In genomic region chr20:62088258-62089127, GRCh38 we compare ENCODE assay signal across 11 cellular contexts. TPM values are rescaled to one million over a fixed set of nuclear protein-coding genes. Genes with fewer than 3 reads are reported as not detected.
DNase-seq lines count a peak whose midpoint lies in the region; ATAC-seq, FAIRE-seq and TF ChIP-seq lines count a peak whose summit lies in the region.
"Had no signal": no experiment of that assay in that cellular context is flagged by ENCODE, and none has a peak within 500 bp of the region (broad histone marks: within the 10 kb centered on the region; RNA-seq: fewer than 3 reads in every experiment).

No MANE protein-coding gene starts in this region.

- no peaks in the 10 kb centered on the region for H3K9me3 Mint-ChIP-seq in Caco-2 (ENCODE audit: unreplicated experiment)

- no peak overlapping the region for H2AFZ ChIP-seq in GM12878 (ENCODE audit: control insufficient read depth, low read depth, low read length)

- no peaks in the 10 kb centered on the region for H3K4me1 Mint-ChIP-seq in Caco-2 (ENCODE audit: low read depth, unreplicated experiment)

- H3K4me1 ChIP-seq in Caco-2 (no peaks in the 10 kb centered on the region), GM12878 (ENCODE audit: control insufficient read depth, insufficient read depth, low read length) (no peaks in the 10 kb centered on the region), left lung (no peaks in the 10 kb centered on the region), ovary (ENCODE audit: insufficient read depth) (no peaks in the 10 kb centered on the region)
- H3K4me1 ChIP-seq: gastroesophageal sphincter had no signal

- no peak overlapping the region for H3K4me3 Mint-ChIP-seq in Caco-2 (ENCODE audit: unreplicated experiment)
- H3K4me3 Mint-ChIP-seq: stimulated activated naive CD8-positive, alpha-beta T cell treated with anti-CD3 and anti-CD28 coated beads, Interleukin-15, Interleukin-2, amounts not matched to agents 100 ng/mL and 50 ng/mL, for 24 hours had no signal

- ATAC-seq in GM12878: no peak
- ATAC-seq in left lung: peak; percentile 21
- ATAC-seq: gastroesophageal sphincter had no signal

- no peaks in the 10 kb centered on the region for H3K27me3 ChIP-seq in Caco-2 (replicated peaks; ENCODE audit: control insufficient read depth, insufficient read depth, low read length)
- H3K27me3 ChIP-seq in GM12878 (replicated peaks in 1 of 2; ENCODE audit: control insufficient read depth in 2 of 2, insufficient read depth in 2 of 2, low read length in 1 of 2): no peaks in the 10 kb centered on the region
- H3K27me3 ChIP-seq in left lung: peaks cover 0 to 32% of the 10 kb centered on the region in 2 donors
- H3K27me3 ChIP-seq in ovary: no peaks in the 10 kb centered on the region

- H3K27ac ChIP-seq in GM12878 (ENCODE audit: control insufficient read depth, insufficient read depth): no peak overlapping the region
- no peak overlapping the region for H3K27ac ChIP-seq in left lung
- no peak overlapping the region for H3K27ac ChIP-seq in ovary
- H3K27ac ChIP-seq: gastroesophageal sphincter had no signal

- CTCF ChIA-PET in Caco-2 (lab: Charles Lee) (no interaction called here), GM12878 (lab: Yijun Ruan, JAX) (interaction anchor here (0.9 kb wide), 1 partner anchor 77 kb away, joined by 3 read pairs; no protein-coding TSS in a partner anchor)

- RAD21 ChIA-PET in GM12878 (lab: Charles Lee; ENCODE audit: unreplicated experiment): no interaction called here

- H3K4me3 ChIP-seq in Caco-2 (ENCODE audit: low read depth, low read length) (no peak overlapping the region), GM12878 (no peak overlapping the region), left lung (no peak overlapping the region), ovary (no peak overlapping the region)
- H3K4me3 ChIP-seq: gastroesophageal sphincter had no signal

- TF ChIP-seq EP300 in GM12878 (IDR thresholded peaks at IDR 0.05; ENCODE audit: borderline replicate concordance in 1 of 2, control insufficient read depth in 1 of 2, low read depth in 2 of 2, low read length in 2 of 2): no peak
- TF ChIP-seq EP300 in ovary (IDR thresholded peaks at IDR 0.05): no peak

- SMC1A ChIA-PET in GM12878 (lab: Charles Lee; ENCODE audit: uncharacterized antibody, unreplicated experiment): no interaction called here

- peaks cover 7% of the 10 kb centered on the region for H3K27me3 Mint-ChIP-seq in Caco-2 (ENCODE audit: insufficient read depth, unreplicated experiment)

- POLR2A ChIA-PET in Caco-2 (lab: Charles Lee) (interaction anchor here (0.9 kb wide), 1 partner anchor 22 kb away, joined by 3 read pairs; no protein-coding TSS in a partner anchor), GM12878 (lab: Charles Lee) (no interaction called here)

- no peak for TF ChIP-seq POLR2A in GM12878 (IDR thresholded peaks at IDR 0.05; ENCODE audit: low read depth, low read length)
- no peak for TF ChIP-seq POLR2A in ovary (IDR thresholded peaks at IDR 0.05)

- H4K20me1 ChIP-seq in GM12878 (ENCODE audit: control insufficient read depth, insufficient read depth): no peaks in the 10 kb centered on the region

- 52% methylated on average over 15 of the region's 15 CpGs for WGBS in GM12878 (ENCODE audit: insufficient coverage, insufficient replicate concordance, low lambda C conversion rate, missing lambda C conversion rate)
- 53 to 57% (median 55%) methylated on average over 15 of the region's 15 CpGs for WGBS in ovary, 3 donors

- no peak for TF ChIP-seq CTCF in Caco-2 (IDR thresholded peaks at IDR 0.05; ENCODE audit: insufficient read depth in 1 of 2, low read depth in 1 of 2, low read length in 1 of 2, severe bottlenecking in 1 of 2, unreplicated experiment in 1 of 2)
- TF ChIP-seq CTCF in GM12878 (IDR thresholded peaks at IDR 0.05 in 2 of 3, conservative IDR thresholded peaks at IDR 0.05 in 1 of 3; ENCODE audit: control insufficient read depth in 2 of 3, extremely low read depth in 1 of 3, insufficient read depth in 1 of 3, low read depth in 3 of 3, low read length in 3 of 3): no peak
- TF ChIP-seq CTCF in left lung (IDR thresholded peaks at IDR 0.05): no peak
- TF ChIP-seq CTCF in ovary (IDR thresholded peaks at IDR 0.05): no peak

- peak; percentile 52 to 66 for DNase-seq in Caco-2
- peak; percentile 89 for DNase-seq in LHCN-M2 (ENCODE audit: low read depth)
- DNase-seq in GM12878 (ENCODE audit: low read depth, low spot score): no peak
- no peak for DNase-seq in left lung
- no peak for DNase-seq in KBM-7
- no peak for DNase-seq in NCI-H1930 (lab: John Stamatoyannopoulos, UW)
- no peak for DNase-seq in NCI-H187 treated with DMSO at 0.1 percent for 48 hours (lab: John Stamatoyannopoulos, UW)
- no peak for DNase-seq in ovary
- DNase-seq: NCI-H345 had no signal

- H3K9ac ChIP-seq in GM12878 (ENCODE audit: control insufficient read depth, insufficient read depth, low read length): no peak overlapping the region

- intact Hi-C loops in Caco-2 (cut with micrococcal nuclease; ENCODE audit: unreplicated experiment): no loop called here
- intact Hi-C loops in GM12878 (cut with micrococcal nuclease; ENCODE audit: unreplicated experiment): no loop called here
- intact Hi-C loops in left lung (cut with DNase I): no loop called here
- intact Hi-C loops in ovary (cut with DNase I): no loop called here

- no peak overlapping the region for H3K4me2 ChIP-seq in GM12878 (ENCODE audit: control insufficient read depth, insufficient read depth)

- H3K79me2 ChIP-seq in GM12878 (ENCODE audit: control insufficient read depth, insufficient read depth, low read length): no peaks in the 10 kb centered on the region

- H3K36me3 Mint-ChIP-seq in Caco-2 (ENCODE audit: insufficient read depth, unreplicated experiment): no peaks in the 10 kb centered on the region

- H3K27ac Mint-ChIP-seq in Caco-2 (ENCODE audit: unreplicated experiment): no peak overlapping the region
- H3K27ac Mint-ChIP-seq: stimulated activated naive CD8-positive, alpha-beta T cell treated with anti-CD3 and anti-CD28 coated beads, Interleukin-15, Interleukin-2, amounts not matched to agents 100 ng/mL and 50 ng/mL, for 24 hours had no signal

- H3K9me3 ChIP-seq in Caco-2: peaks cover 3% of the 10 kb centered on the region
- H3K9me3 ChIP-seq in GM12878 (replicated peaks; ENCODE audit: control insufficient read depth, insufficient read depth, low read length): peaks cover 2% of the 10 kb centered on the region; the same call in 1 of the 3 replicates
- peaks cover 0 to 2% of the 10 kb centered on the region in 2 donors for H3K9me3 ChIP-seq in left lung
- H3K9me3 ChIP-seq in ovary: peaks cover 0 to 3% of the 10 kb centered on the region in 2 donors
- H3K9me3 ChIP-seq: gastroesophageal sphincter had no signal

- BruUV-seq in Caco-2 (replicated peaks; lab: Mats Ljungman, UMichigan): no TSS peak
- no TSS peak for BruUV-seq in GM12878 (replicated peaks; lab: Mats Ljungman, UMichigan)

- H3K36me3 ChIP-seq in Caco-2 (ENCODE audit: control insufficient read depth, insufficient read depth, low read length) (no peaks in the 10 kb centered on the region), GM12878 (ENCODE audit: control insufficient read depth in 2 of 2, insufficient read depth in 2 of 2, low read length in 1 of 2) (no peaks in the 10 kb centered on the region), left lung (no peaks in the 10 kb centered on the region), ovary (no peaks in the 10 kb centered on the region)
- H3K36me3 ChIP-seq: gastroesophageal sphincter had no signal

- in situ Hi-C loops in GM12878 (cut with MboI): loop anchor here (25.0 kb wide), 1 partner anchor 601 kb away; no protein-coding TSS in a partner anchor
- in situ Hi-C loops in KBM-7 (cut with MboI; ENCODE audit: low pct_unique_long_range_greater_than_20kb, low sequenced_read_pairs): no loop called here

- FAIRE-seq in GM12878 (lab: Jason Lieb, UNC): no peak

- no peak for TF ChIP-seq RAD21 in GM12878 (IDR thresholded peaks at IDR 0.05; ENCODE audit: insufficient read depth, low read depth, low read length)

RNA-seq across cellular contexts. Expression of gene TAF4, which starts 22.8 kb away (rescaled TPM):
- total RNA-seq in Caco-2 (2022) (94.9 and 98.2 TPM in 2 replicates), LHCN-M2 (2014; rRNA removed) (4.4 and 16.1 TPM in 2 replicates), GM12878 (2014; rRNA removed) (2.6 and 3.4 TPM in 2 replicates), GM12878 (2014; rRNA removed; fragmentation: Illumina TruSeq; extraction: Trizol) (3.7 and 4.2 TPM in 2 replicates), GM12878 (2021) (16.9 and 19.5 TPM in 2 replicates), left lung (10 to 100 TPM; 15.2 to 16.1 TPM), ovary (10 to 100 TPM; 15.6 to 34.7 (median 28.1) TPM)
- polyA plus RNA-seq in LHCN-M2 (2012): 3.4 TPM
- 31.6 and 34.9 TPM in 2 replicates for total RNA-seq in GM12878 (2013; cell fraction: nucleolus; rRNA removed)
- 3.3 TPM for polyA plus RNA-seq in GM12878 (2011; ENCODE audit: low read depth)
- polyA plus RNA-seq in GM12878 (2011; rRNA removed) (3.4 and 3.5 TPM in 2 replicates), GM12878 (2014; fragmentation: Illumina TruSeq; extraction: Trizol) (10.8 and 11.0 TPM in 2 replicates), GM12878 (2014; fragmentation: Nextera tagmentation; extraction: Ambion mirVana) (1 to 10 TPM in 1 of 2 experiments, under 1 TPM in 1; 0.39 to 1.0 TPM), GM12878 (2014; rRNA removed) (7.7 and 9.1 TPM in 2 replicates), GM12878 (2016; fragmentation: Nextera tagmentation; extraction: Ambion mirVana) (1 to 10 TPM; 1.6 to 1.7 TPM), ovary (10 to 100 TPM in 1 of 2 donors, 1 to 10 TPM in 1; 9.3 to 14.2 TPM)
- 4.7 and 5.4 TPM in 2 replicates for polyA plus RNA-seq in GM12878 (2011; cell fraction: cytosol; rRNA removed)
- polyA plus RNA-seq in GM12878 (2011; cell fraction: nucleus; rRNA removed): 9.1 and 18.4 TPM in 2 replicates
- polyA plus RNA-seq in GM12878 (2012): 8.3 and 9.1 TPM in 2 replicates
- 2.9 and 4.8 TPM in 2 replicates for polyA minus RNA-seq in GM12878 (2011; rRNA and poly(A)+ RNA removed)
- 14.2 and 18.0 TPM in 2 replicates for polyA minus RNA-seq in GM12878 (2011; cell fraction: cytosol; rRNA and poly(A)+ RNA removed)
- polyA minus RNA-seq in GM12878 (2011; cell fraction: nucleus; rRNA and poly(A)+ RNA removed): 3.1 and 10.1 TPM in 2 replicates

RNA-seq across cellular contexts. Expression of gene LSM14B, which starts 33.8 kb away (rescaled TPM):
- 143 and 154 TPM in 2 replicates for total RNA-seq in Caco-2 (2022)
- total RNA-seq in LHCN-M2 (2014; rRNA removed): 55.9 and 61.1 TPM in 2 replicates
- 34.7 TPM for polyA plus RNA-seq in LHCN-M2 (2012)
- total RNA-seq in GM12878 (2013; cell fraction: nucleolus; rRNA removed): 29.3 TPM in 2 replicates
- 18.0 and 18.9 TPM in 2 replicates for total RNA-seq in GM12878 (2014; rRNA removed)
- 13.3 and 16.2 TPM in 2 replicates for total RNA-seq in GM12878 (2014; rRNA removed; fragmentation: Illumina TruSeq; extraction: Trizol)
- 34.3 and 34.9 TPM in 2 replicates for total RNA-seq in GM12878 (2021)
- 10.6 TPM for polyA plus RNA-seq in GM12878 (2011; ENCODE audit: low read depth)
- 25.5 and 33.2 TPM in 2 replicates for polyA plus RNA-seq in GM12878 (2011; rRNA removed)
- polyA plus RNA-seq in GM12878 (2011; cell fraction: cytosol; rRNA removed): 30.6 and 42.4 TPM in 2 replicates
- 49.4 and 55.9 TPM in 2 replicates for polyA plus RNA-seq in GM12878 (2011; cell fraction: nucleus; rRNA removed)
- 26.7 and 32.9 TPM in 2 replicates for polyA plus RNA-seq in GM12878 (2012)
- polyA plus RNA-seq in GM12878 (2014; fragmentation: Illumina TruSeq; extraction: Trizol): 8.9 and 15.1 TPM in 2 replicates
- 1 to 10 TPM in 1 of 2 experiments, under 1 TPM in 1; 0.56 to 1.8 TPM for polyA plus RNA-seq in GM12878 (2014; fragmentation: Nextera tagmentation; extraction: Ambion mirVana)
- polyA plus RNA-seq in GM12878 (2014; rRNA removed): 29.6 and 30.3 TPM in 2 replicates
- polyA plus RNA-seq in GM12878 (2016; fragmentation: Nextera tagmentation; extraction: Ambion mirVana): 1 to 10 TPM in 1 of 2 experiments, under 1 TPM in 1; 0.79 to 1.4 TPM
- polyA minus RNA-seq in GM12878 (2011; rRNA and poly(A)+ RNA removed): 25.7 and 36.1 TPM in 2 replicates
- 15.6 and 16.8 TPM in 2 replicates for polyA minus RNA-seq in GM12878 (2011; cell fraction: cytosol; rRNA and poly(A)+ RNA removed)
- polyA minus RNA-seq in GM12878 (2011; cell fraction: nucleus; rRNA and poly(A)+ RNA removed): 12.8 and 25.0 TPM in 2 replicates
- 10 to 100 TPM; 36.0 to 36.2 TPM for total RNA-seq in left lung
- total RNA-seq in ovary: 10 to 100 TPM; 21.5 to 62.2 (median 56.1) TPM
- polyA plus RNA-seq in ovary: 10 to 100 TPM; 21.7 to 39.8 TPM

RNA-seq across cellular contexts. Expression of gene PSMA7, which starts 54.7 kb away (rescaled TPM):
- total RNA-seq in Caco-2 (2022): 702 and 760 TPM in 2 replicates
- 503 and 618 TPM in 2 replicates for total RNA-seq in LHCN-M2 (2014; rRNA removed)
- 476 TPM for polyA plus RNA-seq in LHCN-M2 (2012)
- total RNA-seq in GM12878 (2013; cell fraction: nucleolus; rRNA removed): 59.7 and 68.2 TPM in 2 replicates
- total RNA-seq in GM12878 (2014; rRNA removed): 323 and 324 TPM in 2 replicates
- 210 and 216 TPM in 2 replicates for total RNA-seq in GM12878 (2014; rRNA removed; fragmentation: Illumina TruSeq; extraction: Trizol)
- 348 and 359 TPM in 2 replicates for total RNA-seq in GM12878 (2021)
- 125 TPM for polyA plus RNA-seq in GM12878 (2011; ENCODE audit: low read depth)
- polyA plus RNA-seq in GM12878 (2011; rRNA removed): 273 and 397 TPM in 2 replicates
- 444 and 554 TPM in 2 replicates for polyA plus RNA-seq in GM12878 (2011; cell fraction: cytosol; rRNA removed)
- 378 and 385 TPM in 2 replicates for polyA plus RNA-seq in GM12878 (2011; cell fraction: nucleus; rRNA removed)
- polyA plus RNA-seq in GM12878 (2012): 199 and 211 TPM in 2 replicates
- 131 and 219 TPM in 2 replicates for polyA plus RNA-seq in GM12878 (2014; fragmentation: Illumina TruSeq; extraction: Trizol)
- polyA plus RNA-seq in GM12878 (2014; fragmentation: Nextera tagmentation; extraction: Ambion mirVana): 100 to 1,000 TPM; 333 to 546 TPM
- 369 and 389 TPM in 2 replicates for polyA plus RNA-seq in GM12878 (2014; rRNA removed)
- polyA plus RNA-seq in GM12878 (2016; fragmentation: Nextera tagmentation; extraction: Ambion mirVana): 100 to 1,000 TPM; 824 to 857 TPM
- 170 and 184 TPM in 2 replicates for polyA minus RNA-seq in GM12878 (2011; rRNA and poly(A)+ RNA removed)
- 58.0 and 86.2 TPM in 2 replicates for polyA minus RNA-seq in GM12878 (2011; cell fraction: cytosol; rRNA and poly(A)+ RNA removed)
- polyA minus RNA-seq in GM12878 (2011; cell fraction: nucleus; rRNA and poly(A)+ RNA removed): 32.9 and 52.9 TPM in 2 replicates
- total RNA-seq in left lung: 100 to 1,000 TPM; 180 to 296 TPM
- 100 to 1,000 TPM; 163 to 214 (median 168) TPM for total RNA-seq in ovary
- polyA plus RNA-seq in ovary: 100 to 1,000 TPM; 105 to 212 TPM

RNA-seq across cellular contexts. Expression of gene SS18L1, which starts 55.1 kb away (rescaled TPM):
- total RNA-seq in Caco-2 (2022): 46.4 and 52.1 TPM in 2 replicates
- total RNA-seq in LHCN-M2 (2014; rRNA removed): 14.3 and 18.0 TPM in 2 replicates
- polyA plus RNA-seq in LHCN-M2 (2012): 3.6 TPM
- total RNA-seq in GM12878 (2013; cell fraction: nucleolus; rRNA removed): 55.6 and 59.3 TPM in 2 replicates
- 8.1 and 12.4 TPM in 2 replicates for total RNA-seq in GM12878 (2014; rRNA removed)
- total RNA-seq in GM12878 (2014; rRNA removed; fragmentation: Illumina TruSeq; extraction: Trizol): 6.1 and 6.6 TPM in 2 replicates
- 10.4 and 11.1 TPM in 2 replicates for total RNA-seq in GM12878 (2021)
- polyA plus RNA-seq in GM12878 (2011; ENCODE audit: low read depth): 2.8 TPM
- 11.7 and 12.1 TPM in 2 replicates for polyA plus RNA-seq in GM12878 (2011; rRNA removed)
- 8.8 and 17.7 TPM in 2 replicates for polyA plus RNA-seq in GM12878 (2011; cell fraction: cytosol; rRNA removed)
- 46.7 and 57.7 TPM in 2 replicates for polyA plus RNA-seq in GM12878 (2011; cell fraction: nucleus; rRNA removed)
- polyA plus RNA-seq in GM12878 (2012): 6.1 and 8.3 TPM in 2 replicates
- polyA plus RNA-seq in GM12878 (2014; fragmentation: Illumina TruSeq; extraction: Trizol): 7.0 and 8.2 TPM in 2 replicates
- 1 to 10 TPM; 1.8 to 2.2 TPM for polyA plus RNA-seq in GM12878 (2014; fragmentation: Nextera tagmentation; extraction: Ambion mirVana)
- 20.0 and 21.8 TPM in 2 replicates for polyA plus RNA-seq in GM12878 (2014; rRNA removed)
- 1 to 10 TPM; 2.4 to 2.8 TPM for polyA plus RNA-seq in GM12878 (2016; fragmentation: Nextera tagmentation; extraction: Ambion mirVana)
- 9.8 and 20.6 TPM in 2 replicates for polyA minus RNA-seq in GM12878 (2011; rRNA and poly(A)+ RNA removed)
- polyA minus RNA-seq in GM12878 (2011; cell fraction: cytosol; rRNA and poly(A)+ RNA removed): 6.7 and 7.0 TPM in 2 replicates
- polyA minus RNA-seq in GM12878 (2011; cell fraction: nucleus; rRNA and poly(A)+ RNA removed): 13.2 and 25.6 TPM in 2 replicates
- total RNA-seq in left lung: 10 to 100 TPM; 14.6 to 14.9 TPM
- 10 to 100 TPM in 6 of 7 donors, 1 to 10 TPM in 1; 9.5 to 14.3 (median 12.4) TPM for total RNA-seq in ovary
- polyA plus RNA-seq in ovary: 1 to 10 TPM; 7.7 to 8.7 TPM

Comparison
In these comparisons a context has a peak if more than half of its experiments do, and no peak if none do; other contexts are left out.
1. DNase-seq: peak in Caco-2 (2 of 2) and LHCN-M2 (single experiment); none in GM12878 (single experiment), left lung (0 of 2), KBM-7 (single experiment), NCI-H1930 (0 of 2), NCI-H187 treated with DMSO at 0.1 percent for 48 hours (single experiment) and ovary (0 of 5).